Comparison of ENCODE assay signal across 15 cellular contexts in the genomic region with DNA sequence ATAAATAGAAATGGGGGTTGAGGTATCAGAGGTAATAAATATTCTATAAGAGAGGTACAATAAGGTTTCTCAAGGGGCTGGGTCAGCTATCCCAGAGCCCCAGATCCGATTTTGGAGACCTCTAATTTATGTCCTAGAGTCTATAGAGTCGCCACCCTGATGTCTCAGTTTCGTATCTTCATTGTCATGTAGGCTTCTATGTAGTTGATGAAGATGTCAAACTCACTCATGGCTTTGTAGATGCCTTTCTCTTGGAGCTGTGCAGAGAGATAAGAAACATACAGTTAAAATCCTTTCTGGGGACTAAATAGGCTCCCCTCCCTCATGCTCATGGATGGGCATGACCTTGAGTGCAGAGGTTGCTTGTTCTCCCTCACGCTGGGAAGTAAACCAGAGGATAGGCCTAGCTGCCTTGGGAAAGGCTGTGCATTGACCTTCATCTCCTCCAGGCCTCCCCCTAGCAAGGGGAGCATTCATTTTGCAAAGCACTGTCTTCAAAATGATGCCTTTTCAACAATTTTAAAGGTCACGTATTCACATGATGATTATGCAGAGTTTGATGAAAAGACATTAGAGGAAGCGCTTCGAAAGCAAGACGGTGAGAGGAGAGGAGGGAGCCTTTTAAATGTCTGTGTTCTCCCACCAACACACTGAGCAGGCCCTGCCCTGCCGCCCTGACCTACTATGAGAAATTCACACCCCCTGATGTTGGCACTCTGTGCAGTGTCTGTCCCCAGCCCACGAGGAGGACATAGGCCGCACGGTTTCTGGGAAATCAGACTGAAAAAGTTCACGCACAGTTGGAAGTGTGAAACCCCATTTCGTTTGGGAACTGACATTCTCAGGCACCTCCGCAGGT. TPM values are rescaled to one million over a fixed set of nuclear protein-coding genes. Genes with fewer than 3 reads are reported as not detected.
DNase-seq lines count a peak whose midpoint lies in the region; ATAC-seq and TF ChIP-seq lines count a peak whose summit lies in the region.
"Had no signal": no experiment of that assay in that cellular context is flagged by ENCODE, and none has a peak within 500 bp of the region (broad histone marks: within the 10 kb centered on the region; RNA-seq: fewer than 3 reads in every experiment).

No MANE protein-coding gene starts in this region.

- H4K91ac ChIP-seq in neuronal stem cell (ENCODE audit: low read depth, low read length, poor library complexity): no peak overlapping the region

- H3K4me1 ChIP-seq in KMS-11 (ENCODE audit: low read depth, poor library complexity, severe bottlenecking) (peaks cover 89% of the 10 kb centered on the region), neuronal stem cell (ENCODE audit: control insufficient read depth in 2 of 2, insufficient read depth in 1 of 2, low read depth in 1 of 2, low read length in 2 of 2) (peaks cover 0 to 5% of the 10 kb centered on the region in 2 donors), sigmoid colon (no peaks in the 10 kb centered on the region)

- no peak for TF ChIP-seq POLR2A in sigmoid colon (IDR thresholded peaks at IDR 0.05)

- H3K4me3 ChIP-seq in KMS-11 (IDR thresholded peaks at IDR 0.05; ENCODE audit: insufficient read depth, low read depth, low read length): no peak overlapping the region
- H3K4me3 ChIP-seq in neuronal stem cell (ENCODE audit: low read length in 2 of 2): peak overlapping the region in 1 of 2 donors; percentile 43
- no peak overlapping the region for H3K4me3 ChIP-seq in sigmoid colon
- H3K4me3 ChIP-seq: lung had no signal

- no peak overlapping the region for H2BK12ac ChIP-seq in neuronal stem cell (ENCODE audit: low read length)

- no peaks in the 10 kb centered on the region for H3K79me1 ChIP-seq in neuronal stem cell (ENCODE audit: low read depth, low read length)

- H3K9me3 ChIP-seq in neuronal stem cell (replicated peaks in 1 of 2; ENCODE audit: control insufficient read depth in 2 of 2, insufficient read depth in 1 of 2, low read depth in 1 of 2, low read length in 2 of 2): no peaks in the 10 kb centered on the region
- no peaks in the 10 kb centered on the region for H3K9me3 ChIP-seq in sigmoid colon

- H3K79me2 ChIP-seq in KMS-11 (ENCODE audit: insufficient read depth, low read depth): no peaks in the 10 kb centered on the region

- H2AFZ ChIP-seq in KMS-11 (ENCODE audit: low read depth): 0 out of 2 replicates have a peak overlapping the region, but pooled peaks have one; percentile 2
- H2AFZ ChIP-seq in neuronal stem cell (ENCODE audit: low read length): no peak overlapping the region

- no peak overlapping the region for H2AK5ac ChIP-seq in neuronal stem cell (ENCODE audit: low read depth, low read length)

- H3K27me3 ChIP-seq in KMS-11 (ENCODE audit: insufficient read depth, low read depth): no peaks in the 10 kb centered on the region
- H3K27me3 ChIP-seq in neuronal stem cell (ENCODE audit: control insufficient read depth in 3 of 3, insufficient read depth in 3 of 3, low read depth in 1 of 3, low read length in 3 of 3): peaks cover 0 to 40% (median 0%) of the 10 kb centered on the region in 3 experiments
- H3K27me3 ChIP-seq in sigmoid colon: no peaks in the 10 kb centered on the region

- TF ChIP-seq EP300 in sigmoid colon (IDR thresholded peaks at IDR 0.05): no peak

- ATAC-seq in GM21825 (IDR thresholded peaks at IDR 0.05; ENCODE audit: unreplicated experiment): peak; percentile 3
- ATAC-seq in HG03565 (IDR thresholded peaks at IDR 0.05; ENCODE audit: unreplicated experiment): no peak

- H2BK5ac ChIP-seq in neuronal stem cell (ENCODE audit: low read length): no peak overlapping the region

- H3K23ac ChIP-seq in neuronal stem cell (ENCODE audit: low read depth, low read length, poor library complexity): no peak overlapping the region

- H3K14ac ChIP-seq in neuronal stem cell (ENCODE audit: low read length): no peak overlapping the region

- TF ChIP-seq CTCF in KMS-11 (conservative IDR thresholded peaks at IDR 0.05; ENCODE audit: low read depth, low read length): no peak
- no peak for TF ChIP-seq CTCF in sigmoid colon (IDR thresholded peaks at IDR 0.05)

- DNase-seq in NK-92 treated with Interleukin-12 subunit alpha and Interleukin-12 subunit beta, amount 100 ng/mL, for 24 hours (lab: John Stamatoyannopoulos, UW): peak; percentile 54
- DNase-seq in NK-92 (lab: John Stamatoyannopoulos, UW; ENCODE audit: unreplicated experiment): no peak
- no peak for DNase-seq in neuronal stem cell (ENCODE audit: low spot score)
- DNase-seq in sigmoid colon: no peak
- no peak for DNase-seq in NCI-H187 treated with DMSO at 0.1 percent for 48 hours (lab: John Stamatoyannopoulos, UW)
- DNase-seq: NCI-H1048 had no signal

- H2BK120ac ChIP-seq in neuronal stem cell (ENCODE audit: low read depth, low read length): no peak overlapping the region

- peak overlapping the region; percentile 20 for H3K18ac ChIP-seq in neuronal stem cell (ENCODE audit: low read length)

- H3K4ac ChIP-seq in neuronal stem cell (ENCODE audit: low read length): no peak overlapping the region

- peak overlapping the region; percentile 25; the same call in 1 of the 2 replicates for H3K9ac ChIP-seq in KMS-11
- no peak overlapping the region for H3K9ac ChIP-seq in neuronal stem cell (ENCODE audit: low read depth, low read length, poor library complexity)

- H3K36me3 ChIP-seq in KMS-11 (ENCODE audit: insufficient read depth) (no peaks in the 10 kb centered on the region), neuronal stem cell (replicated peaks in 1 of 2; ENCODE audit: control insufficient read depth in 2 of 2, insufficient read depth in 2 of 2, low read length in 2 of 2) (no peaks in the 10 kb centered on the region), sigmoid colon (no peaks in the 10 kb centered on the region)

- no peaks in the 10 kb centered on the region for H4K20me1 ChIP-seq in KMS-11 (ENCODE audit: insufficient read depth)

- no CpG with 5 or more reads among the region's 15 CpGs for WGBS in neuronal stem cell (ENCODE audit: extremely low coverage in 2 of 2, insufficient read length in 2 of 2, insufficient replicate concordance in 1 of 2), 2 donors
- WGBS in sigmoid colon, 2 donors: 71 to 80% methylated on average over 15 of the region's 15 CpGs

- H3K27ac ChIP-seq in KMS-11 (peak overlapping the region; percentile 75), neuronal stem cell (replicated peaks; ENCODE audit: low read length) (no peak overlapping the region), sigmoid colon (no peak overlapping the region)
- H3K27ac ChIP-seq: 22Rv1, VCaP had no signal

- peak overlapping the region; percentile 7 for H4K8ac ChIP-seq in neuronal stem cell (ENCODE audit: low read depth, low read length)

- no peak overlapping the region for H2BK15ac ChIP-seq in neuronal stem cell (ENCODE audit: low read length)

- intact Hi-C loops in sigmoid colon (cut with DNase I): no loop called here

- H3K4me2 ChIP-seq in KMS-11 (peak overlapping the region; percentile 72), neuronal stem cell (ENCODE audit: insufficient read depth, low read length, poor library complexity, severe bottlenecking) (no peak overlapping the region)

RNA-seq across cellular contexts. Expression of a gene that starts 1.9 kb away (rescaled TPM):
- polyA plus RNA-seq in neuronal stem cell (2013, experiment 1 of 2): not detected
- polyA plus RNA-seq in neuronal stem cell (2013, experiment 2 of 2): not detected
- total RNA-seq in sigmoid colon: not detected
- polyA plus RNA-seq in sigmoid colon: under 1 TPM in 1 of 3 donors, not detected in 2; 0.10 TPM
- total RNA-seq: activated naive CD4-positive, alpha-beta T cell treated with anti-CD3 and anti-CD28 coated beads, Interleukin-2, amount 50 U/mL, for 72 hours; Daoy; glomerular endothelial cell had no signal

RNA-seq across cellular contexts. Expression of a gene that starts 3.6 kb away (rescaled TPM):
- polyA plus RNA-seq in neuronal stem cell (2013, experiment 1 of 2): not detected
- polyA plus RNA-seq in neuronal stem cell (2013, experiment 2 of 2): not detected
- total RNA-seq in sigmoid colon: 10 to 100 TPM in 2 of 4 donors, 1 to 10 TPM in 2; 1.7 to 11.1 (median 8.2) TPM
- polyA plus RNA-seq in sigmoid colon: 10 to 100 TPM in 1 of 3 donors, 1 to 10 TPM in 2; 1.6 to 16.8 (median 2.8) TPM
- total RNA-seq: Daoy, glomerular endothelial cell had no signal
